In the genomic region with DNA sequence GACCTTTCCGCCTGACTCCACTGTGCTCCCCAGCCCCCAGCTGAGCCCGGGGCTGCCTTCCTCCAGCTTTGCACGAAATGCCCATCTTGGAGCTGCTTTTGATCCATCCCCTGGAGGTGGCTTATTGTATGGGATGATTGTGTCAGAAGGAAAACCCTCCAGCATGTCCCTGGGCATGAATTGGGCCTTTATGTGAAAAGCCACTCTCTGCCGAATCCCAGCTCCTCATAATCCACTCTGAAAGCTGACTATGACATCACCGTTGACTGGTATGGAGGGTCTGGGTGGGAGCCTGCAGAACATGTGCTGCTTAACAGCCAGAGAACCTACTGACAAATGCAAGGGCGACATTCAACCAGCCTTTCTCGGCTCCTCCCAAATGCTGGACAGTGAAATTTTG, we compare ENCODE assay signal across 23 cellular contexts.
A peak's percentile ranks its signal among the peaks of the same experiment; 100 is the strongest.
DNase-seq lines count a peak whose midpoint lies in the region; ATAC-seq and TF ChIP-seq lines count a peak whose summit lies in the region.
"Had no signal": no experiment of that assay in that cellular context is flagged by ENCODE, and none has a peak within 500 bp of the region (broad histone marks: within the 10 kb centered on the region; RNA-seq: fewer than 3 reads in every experiment).

No MANE protein-coding gene starts in this region.

- no peak overlapping the region for H3K4me3 ChIP-seq in SJCRH30
- no peak overlapping the region for H3K4me3 ChIP-seq in endodermal cell (ENCODE audit: low read length)
- no peak overlapping the region for H3K4me3 ChIP-seq in mesendoderm (ENCODE audit: low read length)
- no peak overlapping the region for H3K4me3 ChIP-seq in ovary

- H4K5ac ChIP-seq in mesendoderm (ENCODE audit: low read length) = peak overlapping the region; percentile 75

- H3K27me3 Mint-ChIP-seq in endodermal cell (ENCODE audit: insufficient read depth) = no peaks in the 10 kb centered on the region
- H3K27me3 Mint-ChIP-seq in immature natural killer cell (ENCODE audit: low read depth in 3 of 3) = peaks cover 0 to 12% (median 3%) of the 10 kb centered on the region in 3 donors

- H3K27ac Mint-ChIP-seq in endodermal cell (no peak overlapping the region), immature natural killer cell (no peak overlapping the region)
- H3K27ac Mint-ChIP-seq: CD14-positive monocyte; CD8-positive, alpha-beta memory T cell had no signal

- H3K9ac ChIP-seq in endodermal cell (ENCODE audit: extremely low read depth, low read length, poor library complexity, severe bottlenecking) = no peak overlapping the region
- no peak overlapping the region for H3K9ac ChIP-seq in mesendoderm (ENCODE audit: low read length)

- peak overlapping the region; percentile 18 for H3K18ac ChIP-seq in mesendoderm (ENCODE audit: low read length)

- peak overlapping the region; percentile 11 for H3K23ac ChIP-seq in mesendoderm (ENCODE audit: low read length)

- no peak overlapping the region for H3K4me2 ChIP-seq in mesendoderm (ENCODE audit: low read length)

- ATAC-seq in HG03097 (IDR thresholded peaks at IDR 0.05; ENCODE audit: low FRiP score, unreplicated experiment) = no peak
- ATAC-seq: HepG2 had no signal

- peak overlapping the region; percentile 38 for H3K56ac ChIP-seq in mesendoderm (ENCODE audit: low read length)

- H3K4ac ChIP-seq in mesendoderm (ENCODE audit: low read depth, low read length) = no peak overlapping the region

- TF ChIP-seq POLR2A in ovary (IDR thresholded peaks at IDR 0.05) = no peak

- H3K9me3 ChIP-seq in SJCRH30 (replicated peaks) = no peaks in the 10 kb centered on the region
- peaks cover 3% of the 10 kb centered on the region for H3K9me3 ChIP-seq in endodermal cell (ENCODE audit: control insufficient read depth, low read length)
- no peaks in the 10 kb centered on the region for H3K9me3 ChIP-seq in ovary
- H3K9me3 ChIP-seq: BE2C had no signal

- H2AK5ac ChIP-seq in mesendoderm (ENCODE audit: low read length) = no peak overlapping the region

- 69 to 93% methylated on average over 3 to 7 of the region's 7 CpGs for WGBS in endodermal cell (ENCODE audit: insufficient coverage in 1 of 2, insufficient read length in 1 of 2), 2 experiments
- no CpG with 5 or more reads among the region's 7 CpGs for WGBS in mesendoderm (ENCODE audit: extremely low coverage, insufficient coverage, low lambda C conversion rate)
- 75 to 79% (median 77%) methylated on average over 7 of the region's 7 CpGs for WGBS in ovary, 3 donors

- intact Hi-C loops in ovary (cut with DNase I) = no loop called here

- H3K79me2 ChIP-seq in mesendoderm (ENCODE audit: control insufficient read depth, insufficient read depth, low read length) = no peaks in the 10 kb centered on the region

- no peak overlapping the region for H3K4me3 Mint-ChIP-seq in endodermal cell
- no peak overlapping the region for H3K4me3 Mint-ChIP-seq in immature natural killer cell
- H3K4me3 Mint-ChIP-seq: CD14-positive monocyte; CD8-positive, alpha-beta memory T cell had no signal

- H3K36me3 ChIP-seq in SJCRH30 = no peaks in the 10 kb centered on the region
- H3K36me3 ChIP-seq in endodermal cell (ENCODE audit: control insufficient read depth, insufficient read depth, low read length) = no peaks in the 10 kb centered on the region
- H3K36me3 ChIP-seq in mesendoderm (ENCODE audit: control insufficient read depth, insufficient read depth, low read length) = no peaks in the 10 kb centered on the region
- H3K36me3 ChIP-seq in ovary = no peaks in the 10 kb centered on the region
- H3K36me3 ChIP-seq: BE2C had no signal

- TF ChIP-seq EP300 in ovary (IDR thresholded peaks at IDR 0.05) = no peak

- no peak overlapping the region for H2BK15ac ChIP-seq in mesendoderm (replicated peaks; ENCODE audit: low read depth)

- no peak for TF ChIP-seq CTCF in endodermal cell (conservative IDR thresholded peaks at IDR 0.05)
- TF ChIP-seq CTCF in ovary (IDR thresholded peaks at IDR 0.05) = no peak

- DNase-seq in SJCRH30 (peak; percentile 77 to 91), endodermal cell (no peak), mesendoderm (no peak), substantia nigra (lab: John Stamatoyannopoulos, UW) (peak in 1 of 49 donors; percentile 37), immature natural killer cell (no peak), ovary (no peak)
- DNase-seq in activated T-cell treated with anti-CD3 and anti-CD28 coated beads, Interleukin-2, amount 50 U/mL, for 48 hours = no peak
- DNase-seq: BE2C; CD8-positive, alpha-beta memory T cell; DMS153; DND-41; Kasumi-1; NCI-H1105; NCI-H146; NCI-H1930; NCI-H2107; NCI-H446 treated with DMSO at 0.1 percent for 48 hours; NCI-H526; Right ventricle myocardium superior; RPMI8226 had no signal

- H3K4me1 ChIP-seq in SJCRH30 = peaks cover 24% of the 10 kb centered on the region
- H3K4me1 ChIP-seq in endodermal cell (ENCODE audit: control insufficient read depth, insufficient read depth, low read length) = peaks cover 18% of the 10 kb centered on the region
- peaks cover 7% of the 10 kb centered on the region for H3K4me1 ChIP-seq in mesendoderm (ENCODE audit: control insufficient read depth, low read depth, low read length)
- no peaks in the 10 kb centered on the region for H3K4me1 ChIP-seq in ovary (ENCODE audit: insufficient read depth)
- H3K4me1 ChIP-seq: BE2C had no signal

- H3K27ac ChIP-seq in SJCRH30 = peak overlapping the region; percentile 20; the same call in 1 of the 2 replicates
- H3K27ac ChIP-seq in endodermal cell (ENCODE audit: low read depth, low read length) = peak overlapping the region; percentile 65
- no peak overlapping the region for H3K27ac ChIP-seq in mesendoderm (ENCODE audit: low read depth, low read length)
- peak overlapping the region; percentile 35 for H3K27ac ChIP-seq in substantia nigra (ENCODE audit: low read depth, low read length, poor library complexity, severe bottlenecking)
- no peak overlapping the region for H3K27ac ChIP-seq in ovary

- H3K36me3 Mint-ChIP-seq in endodermal cell (ENCODE audit: low read depth) (peaks cover 3% of the 10 kb centered on the region), immature natural killer cell (peaks cover 0 to 6% (median 0%) of the 10 kb centered on the region in 3 donors)
- H3K36me3 Mint-ChIP-seq: CD8-positive, alpha-beta memory T cell had no signal

- H3K79me1 ChIP-seq in mesendoderm (ENCODE audit: low read length) = no peaks in the 10 kb centered on the region

- H2BK120ac ChIP-seq in mesendoderm (ENCODE audit: low read depth, low read length) = no peak overlapping the region

- H3K27me3 ChIP-seq in SJCRH30 = no peaks in the 10 kb centered on the region
- H3K27me3 ChIP-seq in endodermal cell (ENCODE audit: control insufficient read depth, insufficient read depth, low read length, poor library complexity, severe bottlenecking) = no peaks in the 10 kb centered on the region
- H3K27me3 ChIP-seq in mesendoderm (ENCODE audit: insufficient read depth, low read length, poor library complexity) = no peaks in the 10 kb centered on the region
- H3K27me3 ChIP-seq in ovary = no peaks in the 10 kb centered on the region
- H3K27me3 ChIP-seq: BE2C had no signal

- no peaks in the 10 kb centered on the region for H3K9me3 Mint-ChIP-seq in endodermal cell
- H3K9me3 Mint-ChIP-seq in immature natural killer cell = peaks cover 0 to 1% (median 0%) of the 10 kb centered on the region in 6 donors
- H3K9me3 Mint-ChIP-seq: CD8-positive, alpha-beta memory T cell had no signal

- H3K4me1 Mint-ChIP-seq in endodermal cell = peaks cover 38% of the 10 kb centered on the region
- no peaks in the 10 kb centered on the region for H3K4me1 Mint-ChIP-seq in immature natural killer cell
- H3K4me1 Mint-ChIP-seq: CD14-positive monocyte; CD8-positive, alpha-beta memory T cell had no signal

- H4K8ac ChIP-seq in mesendoderm (ENCODE audit: low read depth, low read length) = no peak overlapping the region

- H2BK5ac ChIP-seq in mesendoderm (ENCODE audit: low read length) = peak overlapping the region; percentile 38

Comparison
In these comparisons a context has a peak if more than half of its experiments do, and no peak if none do; other contexts are left out.
1. DNase-seq: peak in SJCRH30 (2 of 2); none in endodermal cell (single experiment), mesendoderm (single experiment), immature natural killer cell (0 of 3), activated T-cell treated with anti-CD3 and anti-CD28 coated beads, Interleukin-2, amount 50 U/mL, for 48 hours (0 of 2) and ovary (0 of 5).
2. H3K27ac ChIP-seq: peak in SJCRH30 (single experiment), endodermal cell (single experiment) and substantia nigra (single experiment); none in mesendoderm (single experiment) and ovary (0 of 2).